16 cellular contexts compared by ENCODE assay signal in the genomic region with DNA sequence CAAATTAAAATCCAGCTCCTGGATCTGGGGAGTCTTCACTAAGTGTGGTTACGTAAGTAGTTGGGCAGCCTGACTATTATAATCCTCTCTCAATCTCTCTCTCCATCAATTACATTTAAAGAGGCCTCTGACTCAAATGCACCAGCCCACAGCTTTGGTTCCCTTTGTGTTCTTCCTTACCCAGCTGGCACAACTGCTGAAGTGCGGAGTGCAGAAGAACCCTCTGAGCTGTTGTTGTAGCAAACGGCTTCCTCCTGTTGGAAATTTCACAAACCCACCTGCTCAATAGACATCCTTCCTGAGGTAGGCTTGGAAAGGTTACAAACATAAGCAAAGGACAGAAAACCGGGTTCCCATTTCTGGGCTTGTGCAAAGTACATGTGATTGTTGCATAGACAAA. TPM values are rescaled to one million over a fixed set of nuclear protein-coding genes. Genes with fewer than 3 reads are reported as not detected.
DNase-seq lines count a peak whose midpoint lies in the region; ATAC-seq and TF ChIP-seq lines count a peak whose summit lies in the region.
"Had no signal": no experiment of that assay in that cellular context is flagged by ENCODE, and none has a peak within 500 bp of the region (broad histone marks: within the 10 kb centered on the region; RNA-seq: fewer than 3 reads in every experiment).

No MANE protein-coding gene starts in this region.

- peaks cover 0 to 2% (median 0%) of the 10 kb centered on the region in 3 donors for H3K27me3 Mint-ChIP-seq in CD14-positive monocyte (ENCODE audit: low read depth in 3 of 3)
- no peaks in the 10 kb centered on the region for H3K27me3 Mint-ChIP-seq in naive B cell

- H3K27me3 ChIP-seq in HL-60 (ENCODE audit: insufficient read depth, poor library complexity, severe bottlenecking) (no peaks in the 10 kb centered on the region), gastroesophageal sphincter (no peaks in the 10 kb centered on the region), prostate gland (replicated peaks; ENCODE audit: insufficient read depth) (no peaks in the 10 kb centered on the region)
- H3K27me3 ChIP-seq: Peyer's patch, right lobe of liver had no signal

- peaks cover 82% of the 10 kb centered on the region for H3K4me1 ChIP-seq in OCI-LY7 (ENCODE audit: insufficient read depth, low read length, poor library complexity, severe bottlenecking)
- H3K4me1 ChIP-seq in gastroesophageal sphincter, result peaks cover 0 to 3% (median 0%) of the 10 kb centered on the region in 3 donors
- H3K4me1 ChIP-seq in prostate gland (replicated peaks), result no peaks in the 10 kb centered on the region
- H3K4me1 ChIP-seq: Peyer's patch had no signal

- H3K4me3 Mint-ChIP-seq in CD14-positive monocyte, result peak overlapping the region in 1 of 2 donors; percentile 11
- H3K4me3 Mint-ChIP-seq in naive B cell, result no peak overlapping the region
- H3K4me3 Mint-ChIP-seq: activated T-helper 1 cell treated with anti-CD3 and anti-CD28 coated beads, Interleukin-12 subunit alpha, Interleukin-12 subunit beta, Interleukin-2, Interleukin-4 antibody, amounts not matched to agents 30 ng/mL and 10 ng/mL and 1 ng/mL, durations not matched to agents 14 hours and 24 hours and 36 hours; type B pancreatic cell had no signal

- TF ChIP-seq CTCF in CD14-positive monocyte (IDR thresholded peaks at IDR 0.05), result no peak
- TF ChIP-seq CTCF in HL-60 (IDR thresholded peaks at IDR 0.05; ENCODE audit: insufficient read depth, low read length), result no peak
- no peak for TF ChIP-seq CTCF in OCI-LY7 (conservative IDR thresholded peaks at IDR 0.05; ENCODE audit: low read length)
- no peak for TF ChIP-seq CTCF in gastroesophageal sphincter (IDR thresholded peaks at IDR 0.05)
- no peak for TF ChIP-seq CTCF in prostate gland (IDR thresholded peaks at IDR 0.05)

- no peaks in the 10 kb centered on the region for H4K20me1 ChIP-seq in OCI-LY7 (ENCODE audit: insufficient read depth, low read length)

- no TSS peak for BruUV-seq in OCI-LY7 (replicated peaks; lab: Mats Ljungman, UMichigan)

- H3K36me3 Mint-ChIP-seq in CD14-positive monocyte (no peaks in the 10 kb centered on the region), naive B cell (peaks cover 0 to 5% of the 10 kb centered on the region in 2 donors)
- H3K36me3 Mint-ChIP-seq: type B pancreatic cell had no signal

- H3K9me3 ChIP-seq in OCI-LY7 (ENCODE audit: low read length) (no peaks in the 10 kb centered on the region), gastroesophageal sphincter (no peaks in the 10 kb centered on the region), prostate gland (no peaks in the 10 kb centered on the region)
- H3K9me3 ChIP-seq: Peyer's patch, right lobe of liver had no signal

- peak overlapping the region; percentile 47 for H3K4me2 ChIP-seq in OCI-LY7 (ENCODE audit: low read length)

- CTCF ChIA-PET in OCI-LY7 (lab: Charles Lee; ENCODE audit: unreplicated experiment), result interaction anchor here (1.3 to 3.9 kb wide), 2 partner anchors 11 to 16 kb away, joined by 4 to 19 read pairs; no protein-coding TSS in a partner anchor

- intact Hi-C loops in CD14-positive monocyte (cut with micrococcal nuclease) (no loop called here), OCI-LY7 (cut with micrococcal nuclease; ENCODE audit: unreplicated experiment) (no loop called here), prostate gland (cut with DNase I) (no loop called here)

- peak overlapping the region; percentile 33; the same call in 1 of the 2 replicates for H2AFZ ChIP-seq in OCI-LY7 (ENCODE audit: low read length)

- no peak overlapping the region for H3K4me3 ChIP-seq in HL-60 (replicated peaks; ENCODE audit: insufficient read depth, low read length)
- H3K4me3 ChIP-seq in OCI-LY7 (ENCODE audit: low read depth, low read length, poor library complexity, severe bottlenecking), result no peak overlapping the region
- H3K4me3 ChIP-seq in gastroesophageal sphincter, result no peak overlapping the region
- H3K4me3 ChIP-seq in prostate gland, result no peak overlapping the region
- H3K4me3 ChIP-seq: Peyer's patch, right lobe of liver, SK-N-MC had no signal

- H3K27ac ChIP-seq in HL-60 (replicated peaks) (peak overlapping the region; percentile 73), OCI-LY7 (ENCODE audit: low read depth, low read length, poor library complexity, severe bottlenecking) (peak overlapping the region; percentile 99), gastroesophageal sphincter (no peak overlapping the region), prostate gland (no peak overlapping the region)
- H3K27ac ChIP-seq: Peyer's patch, right lobe of liver, SK-N-MC had no signal

- no peak for TF ChIP-seq EP300 in gastroesophageal sphincter (IDR thresholded peaks at IDR 0.05)

- no peaks in the 10 kb centered on the region for H3K9me2 ChIP-seq in OCI-LY7 (ENCODE audit: insufficient read depth, low read length)

- WGBS in gastroesophageal sphincter (ENCODE audit: low coverage in 1 of 2), 2 donors, result 61 to 69% methylated on average over 3 to 4 of the region's 4 CpGs
- 56% methylated on average over 4 of the region's 4 CpGs for WGBS in prostate gland

- H3K27ac Mint-ChIP-seq in CD14-positive monocyte (peak overlapping the region; percentile 15 to 97 (median 93)), naive B cell (peak overlapping the region in 4 of 6 donors; percentile 40 to 86 (median 66))
- H3K27ac Mint-ChIP-seq: activated T-helper 1 cell treated with anti-CD3 and anti-CD28 coated beads, Interleukin-12 subunit alpha, Interleukin-12 subunit beta, Interleukin-2, Interleukin-4 antibody, amounts not matched to agents 30 ng/mL and 10 ng/mL and 1 ng/mL, durations not matched to agents 14 hours and 24 hours and 36 hours; type B pancreatic cell had no signal

- H3K9me3 Mint-ChIP-seq in CD14-positive monocyte (no peaks in the 10 kb centered on the region), naive B cell (peaks cover 0 to 2% (median 0%) of the 10 kb centered on the region in 7 donors)
- H3K9me3 Mint-ChIP-seq: activated T-helper 1 cell treated with anti-CD3 and anti-CD28 coated beads, Interleukin-12 subunit alpha, Interleukin-12 subunit beta, Interleukin-2, Interleukin-4 antibody, amounts not matched to agents 30 ng/mL and 10 ng/mL and 1 ng/mL, durations not matched to agents 14 hours and 24 hours and 36 hours; type B pancreatic cell had no signal

- TF ChIP-seq POLR2A in gastroesophageal sphincter (IDR thresholded peaks at IDR 0.05), result no peak
- TF ChIP-seq POLR2A in prostate gland (IDR thresholded peaks at IDR 0.05), result no peak

- no peak for DNase-seq in CD14-positive monocyte (ENCODE audit: low spot score)
- peak; percentile 84 to 88 for DNase-seq in HL-60 (ENCODE audit: low read depth in 1 of 2, low spot score in 1 of 2)
- DNase-seq in OCI-LY7 (ENCODE audit: low spot score), result peak; percentile 64
- no peak for DNase-seq in naive B cell
- DNase-seq in prostate gland (ENCODE audit: low spot score), result no peak
- no peak for DNase-seq in AG08396 (ENCODE audit: low spot score)
- DNase-seq: COR-L47; cortex of kidney; left colon; Peyer's patch; right lobe of liver; stimulated activated naive CD4-positive, alpha-beta T cell treated with Interleukin-2 at 50 U/mL for 16 hours had no signal

- ATAC-seq in naive B cell (ENCODE audit: low read depth in 2 of 2), result no peak
- ATAC-seq in gastroesophageal sphincter, result no peak
- ATAC-seq: left colon had no signal

- peaks cover 54% of the 10 kb centered on the region for H3K4me1 Mint-ChIP-seq in CD14-positive monocyte
- peaks cover 20 to 44% (median 43%) of the 10 kb centered on the region in 3 donors for H3K4me1 Mint-ChIP-seq in naive B cell

- no peaks in the 10 kb centered on the region; the same call in 1 of the 2 replicates for H3K79me2 ChIP-seq in OCI-LY7 (ENCODE audit: insufficient read depth, low read depth, low read length)

- H3K36me3 ChIP-seq in OCI-LY7 (ENCODE audit: insufficient read depth, low read length) (no peaks in the 10 kb centered on the region), gastroesophageal sphincter (no peaks in the 10 kb centered on the region), prostate gland (no peaks in the 10 kb centered on the region)
- H3K36me3 ChIP-seq: Peyer's patch, right lobe of liver had no signal

- POLR2A ChIA-PET in OCI-LY7 (lab: Charles Lee), result interaction anchor here (1.1 to 15.2 kb wide), 6 partner anchors 10 to 63 kb away, joined by 3 to 413 read pairs (median 29); a partner anchor contains a TSS

RNA-seq across cellular contexts. Expression of a gene that starts 17.0 kb away (rescaled TPM):
- polyA plus RNA-seq in CD14-positive monocyte (10 to 100 TPM; 52.5 to 59.4 TPM), naive B cell (ENCODE audit: low read depth in 6 of 6) (100 to 1,000 TPM in 1 of 6 donors, 10 to 100 TPM in 5; 61.7 to 102 (median 83.8) TPM)
- 219 and 228 TPM in 2 replicates for total RNA-seq in OCI-LY7 (2014; rRNA removed; shearing (Covaris generic))
- total RNA-seq in OCI-LY7 (2022) (400 and 411 TPM in 2 replicates), gastroesophageal sphincter (10 to 100 TPM in 2 of 4 donors, 1 to 10 TPM in 2; 7.1 to 12.6 (median 10.6) TPM), prostate gland (10 to 100 TPM; 77.4 to 97.6 TPM)

Comparison
In these comparisons a context has a peak if more than half of its experiments do, and no peak if none do; other contexts are left out.
1. DNase-seq: peak in HL-60 (2 of 2) and OCI-LY7 (single experiment); none in CD14-positive monocyte (single experiment), naive B cell (single experiment), prostate gland (single experiment) and AG08396 (single experiment).
2. H3K27ac ChIP-seq: peak in HL-60 (single experiment) and OCI-LY7 (single experiment); none in gastroesophageal sphincter (0 of 4) and prostate gland (0 of 2).
3. RNA of a gene that starts 17.0 kb away (total RNA-seq): 219 to 411 TPM in OCI-LY7 and 77.4 to 97.6 TPM in prostate gland; 7.1 to 12.6 TPM in gastroesophageal sphincter; every median in the first group is over 4 times any median in the second.